Comparison of ENCODE assay signal across 24 cellular contexts in the genomic region with DNA sequence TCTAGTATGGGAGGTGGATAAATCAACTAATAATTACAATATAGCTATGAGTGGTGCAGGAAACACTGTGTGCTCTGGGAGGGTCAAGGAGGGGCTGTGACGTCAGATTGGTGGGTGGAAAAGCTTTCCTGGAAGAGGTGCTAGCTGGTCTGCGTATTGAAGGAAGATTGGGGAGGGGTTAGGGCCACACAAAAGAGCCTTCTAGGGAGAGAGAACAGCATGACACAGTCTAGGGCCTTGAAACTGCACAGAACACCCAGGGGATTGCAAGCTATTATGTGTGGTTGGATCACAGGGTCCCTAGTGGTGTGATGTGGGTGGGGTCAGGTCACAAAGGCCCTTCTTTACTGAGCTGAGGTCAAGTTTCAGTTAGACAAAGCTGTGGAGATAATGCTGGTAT.
DNase-seq lines count a peak whose midpoint lies in the region; ATAC-seq, FAIRE-seq and TF ChIP-seq lines count a peak whose summit lies in the region.
"Had no signal": no experiment of that assay in that cellular context is flagged by ENCODE, and none has a peak within 500 bp of the region (broad histone marks: within the 10 kb centered on the region; RNA-seq: fewer than 3 reads in every experiment).

No MANE protein-coding gene starts in this region.

- no peak for FAIRE-seq in HepG2 (lab: Jason Lieb, UNC)
- FAIRE-seq: GM12891, GM18507, K562 had no signal

- H3K79me2 ChIP-seq in HepG2 (ENCODE audit: insufficient read depth, low read length) (no peaks in the 10 kb centered on the region), mesendoderm (ENCODE audit: control insufficient read depth, insufficient read depth, low read length) (no peaks in the 10 kb centered on the region)

- H3K23ac ChIP-seq in mesendoderm (ENCODE audit: low read length) = no peak overlapping the region

- H3K4me2 ChIP-seq in HepG2 (ENCODE audit: low read depth, low read length) (no peak overlapping the region), mesendoderm (ENCODE audit: low read length) (no peak overlapping the region)

- H4K20me1 ChIP-seq in HepG2 (ENCODE audit: insufficient read depth, low read length) = no peaks in the 10 kb centered on the region

- no TSS peak for BruUV-seq in HepG2 (replicated peaks; lab: Mats Ljungman, UMichigan)

- H3K4me1 ChIP-seq in HepG2 (ENCODE audit: insufficient read depth, low read length) (no peaks in the 10 kb centered on the region), right lobe of liver (no peaks in the 10 kb centered on the region), mesendoderm (ENCODE audit: control insufficient read depth, low read depth, low read length) (no peaks in the 10 kb centered on the region), right atrium auricular region (peaks cover 0 to 5% of the 10 kb centered on the region in 2 donors)

- H3K4me3 Mint-ChIP-seq in stimulated activated effector memory CD8-positive, alpha-beta T cell treated with anti-CD3 and anti-CD28 coated beads, Interleukin-12 subunit alpha, Interleukin-12 subunit beta, amount 100 ng/mL, for 72 hours = no peak overlapping the region

- H3K27ac ChIP-seq in HepG2 (ENCODE audit: extremely low read length, insufficient read depth, low read length) (no peak overlapping the region), right lobe of liver (no peak overlapping the region), mesendoderm (ENCODE audit: low read depth, low read length) (no peak overlapping the region), right atrium auricular region (no peak overlapping the region)
- H3K27ac ChIP-seq: 22Rv1 had no signal

- no peak for TF ChIP-seq RAD21 in HepG2 (CRISPR knock-in tag; IDR thresholded peaks at IDR 0.05)

- H3K27ac Mint-ChIP-seq in stimulated activated effector memory CD8-positive, alpha-beta T cell treated with anti-CD3 and anti-CD28 coated beads, Interleukin-12 subunit alpha, Interleukin-12 subunit beta, amount 100 ng/mL, for 72 hours = no peak overlapping the region

- H3K9me3 ChIP-seq in HepG2 (ENCODE audit: low read length) (no peaks in the 10 kb centered on the region), right lobe of liver (no peaks in the 10 kb centered on the region), right atrium auricular region (peaks cover 0 to 5% of the 10 kb centered on the region in 2 donors)

- ATAC-seq in HepG2 = no peak
- no peak for ATAC-seq in right lobe of liver
- no peak for ATAC-seq in HG03025 (IDR thresholded peaks at IDR 0.05; ENCODE audit: low FRiP score, unreplicated experiment)
- ATAC-seq in stimulated activated effector memory CD8-positive, alpha-beta T cell treated with anti-CD3 and anti-CD28 coated beads, Interleukin-12 subunit alpha, Interleukin-12 subunit beta, amount 100 ng/mL, for 72 hours = no peak
- ATAC-seq: HCT116, K562, PC-3, SK-N-SH treated with all-trans-retinoic acid at 6 μM for 48 hours had no signal

- no peak overlapping the region for H2AK5ac ChIP-seq in mesendoderm (ENCODE audit: low read length)

- no peak overlapping the region for H3K18ac ChIP-seq in mesendoderm (ENCODE audit: low read length)

- TF ChIP-seq CTCF in HepG2 (CRISPR knock-in tag; IDR thresholded peaks at IDR 0.05) (no peak), right lobe of liver (IDR thresholded peaks at IDR 0.05) (no peak), right atrium auricular region (IDR thresholded peaks at IDR 0.05) (no peak)

- H3K9ac ChIP-seq in HepG2 (ENCODE audit: insufficient read depth, low read depth, low read length) (no peak overlapping the region), mesendoderm (ENCODE audit: low read length) (no peak overlapping the region)

- no peaks in the 10 kb centered on the region for H3K36me3 Mint-ChIP-seq in stimulated activated effector memory CD8-positive, alpha-beta T cell treated with anti-CD3 and anti-CD28 coated beads, Interleukin-12 subunit alpha, Interleukin-12 subunit beta, amount 100 ng/mL, for 72 hours

- CTCF ChIA-PET in HepG2 (lab: Yijun Ruan, JAX; ENCODE audit: low intra/inter-chr PET ratio, low total read pairs) = no interaction called here

- H3K4ac ChIP-seq in mesendoderm (ENCODE audit: low read depth, low read length) = no peak overlapping the region

- no peak overlapping the region for H2BK120ac ChIP-seq in mesendoderm (ENCODE audit: low read depth, low read length)

- POLR2A ChIA-PET in HepG2 (lab: Yijun Ruan, JAX) = no interaction called here

- no peak overlapping the region for H2BK15ac ChIP-seq in mesendoderm (replicated peaks; ENCODE audit: low read depth)

- peaks cover 4% of the 10 kb centered on the region for H3K9me3 Mint-ChIP-seq in stimulated activated effector memory CD8-positive, alpha-beta T cell treated with anti-CD3 and anti-CD28 coated beads, Interleukin-12 subunit alpha, Interleukin-12 subunit beta, amount 100 ng/mL, for 72 hours

- H3K36me3 ChIP-seq in HepG2 (replicated peaks in 1 of 2; ENCODE audit: control insufficient read depth in 1 of 2, insufficient read depth in 2 of 2, low read length in 2 of 2) (no peaks in the 10 kb centered on the region), right lobe of liver (no peaks in the 10 kb centered on the region), mesendoderm (ENCODE audit: control insufficient read depth, insufficient read depth, low read length) (no peaks in the 10 kb centered on the region), right atrium auricular region (no peaks in the 10 kb centered on the region)

- WGBS in HepG2 (ENCODE audit: low lambda C conversion rate) = 18% methylated on average over 2 of the region's 2 CpGs
- 58% methylated on average over 2 of the region's 2 CpGs for WGBS in right lobe of liver (ENCODE audit: insufficient coverage, low coverage, low lambda C conversion rate, missing lambda C conversion rate)
- no CpG with 5 or more reads among the region's 2 CpGs for WGBS in mesendoderm (ENCODE audit: extremely low coverage, insufficient coverage, low lambda C conversion rate)

- no peak overlapping the region for H2AFZ ChIP-seq in HepG2 (ENCODE audit: low read length)

- H2BK5ac ChIP-seq in mesendoderm (ENCODE audit: low read length) = no peak overlapping the region

- H3K4me3 ChIP-seq in HepG2 (replicated peaks in 1 of 3; ENCODE audit: insufficient read depth in 1 of 3, low read depth in 2 of 3, low read length in 3 of 3) (no peak overlapping the region), right lobe of liver (no peak overlapping the region), mesendoderm (ENCODE audit: low read length) (no peak overlapping the region), right atrium auricular region (no peak overlapping the region)
- H3K4me3 ChIP-seq: K562 had no signal

- H3K4me1 Mint-ChIP-seq in stimulated activated effector memory CD8-positive, alpha-beta T cell treated with anti-CD3 and anti-CD28 coated beads, Interleukin-12 subunit alpha, Interleukin-12 subunit beta, amount 100 ng/mL, for 72 hours = no peaks in the 10 kb centered on the region

- H3K27me3 ChIP-seq in HepG2 (ENCODE audit: control insufficient read depth in 1 of 2, insufficient read depth in 2 of 2, low read length in 2 of 2) (no peaks in the 10 kb centered on the region), right lobe of liver (no peaks in the 10 kb centered on the region), mesendoderm (ENCODE audit: insufficient read depth, low read length, poor library complexity) (no peaks in the 10 kb centered on the region), right atrium auricular region (no peaks in the 10 kb centered on the region)

- H4K5ac ChIP-seq in mesendoderm (ENCODE audit: low read length) = no peak overlapping the region

- no peaks in the 10 kb centered on the region for H3K79me1 ChIP-seq in mesendoderm (ENCODE audit: low read length)

- intact Hi-C loops in HepG2 (cut with micrococcal nuclease; ENCODE audit: unreplicated experiment) = no loop called here
- intact Hi-C loops in right lobe of liver (cut with DNase I) = no loop called here

- DNase-seq in HepG2 (ENCODE audit: low spot score) = no peak
- no peak for DNase-seq in right lobe of liver
- DNase-seq in NCI-H69 (lab: John Stamatoyannopoulos, UW) = peak; percentile 34
- DNase-seq in mesendoderm = no peak
- no peak for DNase-seq in right atrium auricular region (ENCODE audit: low spot score)
- DNase-seq in GM03348 (ENCODE audit: low spot score) = no peak
- DNase-seq in stimulated activated effector memory CD8-positive, alpha-beta T cell treated with anti-CD3 and anti-CD28 coated beads, Interleukin-12 subunit alpha, Interleukin-12 subunit beta, amount 100 ng/mL, for 72 hours (ENCODE audit: low spot score in 2 of 2) = no peak
- DNase-seq: AML-193, DMS153, GF-D8, GOT3, NCI-H187 treated with DMSO at 0.1 percent for 48 hours, NCI-H345, NCI-H524 treated with DMSO at 0.1 percent for 48 hours, PC-3, RPMI8226, SHP77 treated with DMSO at 0.1 percent for 48 hours had no signal

- H4K8ac ChIP-seq in mesendoderm (ENCODE audit: low read depth, low read length) = no peak overlapping the region

- H3K56ac ChIP-seq in mesendoderm (ENCODE audit: low read length) = peak overlapping the region; percentile 6

- TF ChIP-seq POLR2A in HepG2 (IDR thresholded peaks at IDR 0.05; ENCODE audit: insufficient read depth in 1 of 2, low read depth in 2 of 2, low read length in 2 of 2) = no peak
- TF ChIP-seq POLR2A in right lobe of liver (IDR thresholded peaks at IDR 0.05) = no peak

- no peak for TF ChIP-seq EP300 in HepG2 (IDR thresholded peaks at IDR 0.05; ENCODE audit: low read depth in 2 of 2, low read length in 2 of 2)
- TF ChIP-seq EP300 in HepG2 (CRISPR knock-in tag; IDR thresholded peaks at IDR 0.05; ENCODE audit: borderline replicate concordance) = no peak

- in situ Hi-C loops in HepG2 (cut with HindIII; ENCODE audit: extremely low pct_ligation_motif_present, low pct_unique_long_range_greater_than_20kb) = no loop called here

TF ChIP-seq in HepG2, 621 proteins besides CTCF, POLR2A, EP300 and RAD21:
- TF ChIP-seq CREB1 (IDR thresholded peaks at IDR 0.05) = peak; percentile 85
- no peak for TF ChIP-seq CREB1 (CRISPR knock-in tag; IDR thresholded peaks at IDR 0.05)
- no peak for TF ChIP-seq SRY (CRISPR knock-in tag; IDR thresholded peaks at IDR 0.05)
- no peak for TF ChIP-seq ZNF747 (CRISPR knock-in tag; IDR thresholded peaks at IDR 0.05; ENCODE audit: borderline replicate concordance)
- TF ChIP-seq, protein P1, sequence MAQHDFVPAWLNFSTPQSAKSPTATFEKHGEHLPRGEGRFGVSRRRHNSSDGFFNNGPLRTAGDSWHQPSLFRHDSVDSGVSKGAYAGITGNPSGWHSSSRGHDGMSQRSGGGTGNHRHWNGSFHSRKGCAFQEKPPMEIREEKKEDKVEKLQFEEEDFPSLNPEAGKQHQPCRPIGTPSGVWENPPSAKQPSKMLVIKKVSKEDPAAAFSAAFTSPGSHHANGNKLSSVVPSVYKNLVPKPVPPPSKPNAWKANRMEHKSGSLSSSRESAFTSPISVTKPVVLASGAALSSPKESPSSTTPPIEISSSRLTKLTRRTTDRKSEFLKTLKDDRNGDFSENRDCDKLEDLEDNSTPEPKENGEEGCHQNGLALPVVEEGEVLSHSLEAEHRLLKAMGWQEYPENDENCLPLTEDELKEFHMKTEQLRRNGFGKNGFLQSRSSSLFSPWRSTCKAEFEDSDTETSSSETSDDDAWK (CRISPR knock-in tag; IDR thresholded peaks at IDR 0.05) = no peak
- TF ChIP-seq ELF1 (CRISPR knock-in tag; IDR thresholded peaks at IDR 0.05) = no peak
TF ChIP-seq in HepG2: peak in this region for 1.
